8 cellular contexts compared by ENCODE assay signal in the genomic region with DNA sequence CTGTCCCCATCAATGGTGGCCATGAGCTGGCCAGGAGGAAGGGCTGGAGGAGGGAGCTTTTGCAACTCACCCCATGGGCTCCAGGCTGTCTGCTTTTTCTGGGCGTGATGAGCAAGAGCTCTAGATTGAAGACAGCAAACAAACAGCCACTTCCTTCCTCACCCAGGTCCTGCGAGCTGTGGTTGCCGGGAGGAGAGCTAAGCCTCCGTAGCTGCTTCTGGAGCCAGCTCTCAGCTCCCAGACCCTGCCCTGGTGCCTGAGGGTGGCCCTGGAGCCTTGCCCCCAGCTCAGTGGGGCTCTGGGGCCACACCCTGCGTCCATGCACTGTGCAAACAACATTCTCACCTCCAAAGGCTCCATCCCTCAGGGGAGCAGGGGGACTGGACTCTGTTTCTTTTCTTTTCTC.
A peak's percentile ranks its signal among the peaks of the same experiment; 100 is the strongest.
DNase-seq lines count a peak whose midpoint lies in the region; ATAC-seq lines count a peak whose summit lies in the region.

No MANE protein-coding gene starts in this region.

- H3K36me3 ChIP-seq in HAP-1 (replicated peaks): no peaks in the 10 kb centered on the region

- peaks cover 2% of the 10 kb centered on the region for H3K27me3 ChIP-seq in HAP-1 (ENCODE audit: low read depth)

- H3K4me1 ChIP-seq in HAP-1: no peaks in the 10 kb centered on the region

- no peak overlapping the region for H3K4me3 ChIP-seq in HAP-1

- in situ Hi-C loops in HAP-1 (cut with MboI; ENCODE audit: low sequenced_read_pairs): no loop called here

- no peaks in the 10 kb centered on the region for H3K9me3 ChIP-seq in HAP-1

- DNase-seq in HCEC 1CT (peak; percentile 36), T-helper 2 cell (peak in 3 of 5 experiments; percentile 37 to 93 (median 72)), putamen (ENCODE audit: low spot score) (peak; percentile 49), NCI-H146 treated with DMSO at 0.1 percent for 48 hours (lab: John Stamatoyannopoulos, UW; ENCODE audit: unreplicated experiment) (no peak), HAP-1 (ENCODE audit: low spot score in 2 of 2) (no peak)
- DNase-seq in central memory CD4-positive, alpha-beta T cell: peak; percentile 68

- ATAC-seq in GM18870 (IDR thresholded peaks at IDR 0.05; ENCODE audit: unreplicated experiment): no peak
- no peak for ATAC-seq in HG03460 (IDR thresholded peaks at IDR 0.05; ENCODE audit: unreplicated experiment)

Comparison
In these comparisons a context has a peak if more than half of its experiments do, and no peak if none do; other contexts are left out.
1. DNase-seq: peak in HCEC 1CT (single experiment), T-helper 2 cell (3 of 5), central memory CD4-positive, alpha-beta T cell (single experiment) and putamen (single experiment); none in NCI-H146 treated with DMSO at 0.1 percent for 48 hours (single experiment) and HAP-1 (0 of 2).